ENCODE assay signal across 21 cellular contexts in genomic region chr2:151914989-151915628, GRCh38.
"Had no signal": no experiment of that assay in that cellular context is flagged by ENCODE, and none has a peak within 500 bp of the region (broad histone marks: within the 10 kb centered on the region; RNA-seq: fewer than 3 reads in every experiment).

No MANE protein-coding gene starts in this region.

- H3K4me1 ChIP-seq: breast epithelium, foreskin keratinocyte, pancreas, psoas muscle had no signal

- H3K27me3 ChIP-seq: breast epithelium, esophagus muscularis mucosa, heart right ventricle, pancreas, suprapubic skin, tibial artery had no signal

- ATAC-seq: activated naive CD4-positive, alpha-beta T cell treated with anti-CD3 and anti-CD28 coated beads, Interleukin-2, amount 50 U/mL, for 72 hours; activated T-cell treated with anti-CD3 and anti-CD28 coated beads, Interleukin-2, amount 50 U/mL, for 4 hours; foreskin keratinocyte; left lobe of liver; lower lobe of right lung; pancreas; psoas muscle had no signal

- H3K36me3 ChIP-seq: breast epithelium, esophagus muscularis mucosa, heart right ventricle, lower lobe of right lung, pancreas, suprapubic skin, tibial artery had no signal

- H3K9me3 Mint-ChIP-seq: activated CD4-positive, alpha-beta memory T cell treated with anti-CD3 and anti-CD28 coated beads for 36 hours; activated T-cell treated with anti-CD3 and anti-CD28 coated beads, Interleukin-2, amount 50 U/mL, for 4 hours had no signal

- H3K36me3 Mint-ChIP-seq: activated CD4-positive, alpha-beta memory T cell treated with anti-CD3 and anti-CD28 coated beads for 36 hours; activated naive CD4-positive, alpha-beta T cell treated with anti-CD3 and anti-CD28 coated beads, Interleukin-2, amount 50 U/mL, for 72 hours had no signal

- H3K27ac Mint-ChIP-seq: activated CD4-positive, alpha-beta memory T cell treated with anti-CD3 and anti-CD28 coated beads for 36 hours; activated CD4-positive, alpha-beta T cell treated with anti-CD3 and anti-CD28 coated beads, Interleukin-2, amount 10 ng/mL, durations not matched to agents 24 days and 14 days; activated naive CD4-positive, alpha-beta T cell treated with anti-CD3 and anti-CD28 coated beads, Interleukin-2, amount 50 U/mL, for 72 hours; activated T-helper 2 cell treated with anti-CD3 and anti-CD28 coated beads, Interferon-gamma antibody, Interleukin-2, Interleukin-4, amounts not matched to agents 10 μg/mL and 5 μg/mL and 100 μg/mL, durations not matched to agents 14 hours and 24 hours and 36 hours; nephron progenitor cell had no signal

- H3K9me3 ChIP-seq: breast epithelium, esophagus muscularis mucosa, lower lobe of right lung, pancreas, psoas muscle, suprapubic skin, tibial artery had no signal

- H3K27ac ChIP-seq: breast epithelium, esophagus muscularis mucosa, foreskin keratinocyte, heart right ventricle, lower lobe of right lung, pancreas, psoas muscle, suprapubic skin, tibial artery, VCaP had no signal

- H3K4me3 Mint-ChIP-seq: activated CD4-positive, alpha-beta memory T cell treated with anti-CD3 and anti-CD28 coated beads for 36 hours; activated CD4-positive, alpha-beta T cell treated with anti-CD3 and anti-CD28 coated beads, Interleukin-2, amount 10 ng/mL, durations not matched to agents 24 days and 14 days; activated T-cell treated with anti-CD3 and anti-CD28 coated beads, Interleukin-2, amount 50 U/mL, for 4 hours; nephron progenitor cell had no signal

- H3K4me3 ChIP-seq: breast epithelium, esophagus muscularis mucosa, heart right ventricle, lower lobe of right lung, pancreas, psoas muscle, suprapubic skin, tibial artery had no signal

- DNase-seq: activated CD4-positive, alpha-beta memory T cell treated with anti-CD3 and anti-CD28 coated beads for 36 hours; activated CD4-positive, alpha-beta T cell treated with anti-CD3 and anti-CD28 coated beads, Interleukin-2, amount 10 ng/mL, durations not matched to agents 24 days and 14 days; activated CD4-positive, CD25-positive, alpha-beta regulatory T cell treated with anti-CD3 and anti-CD28 coated beads, Interleukin-2, amount 50 U/mL, for 72 hours; activated T-cell treated with anti-CD3 and anti-CD28 coated beads, Interleukin-2, amount 50 U/mL, for 4 hours; central memory CD4-positive, alpha-beta T cell; foreskin keratinocyte; nephron progenitor cell; pancreas; psoas muscle; stimulated activated naive CD4-positive, alpha-beta T cell; T-helper 9 cell; tibial artery had no signal

- H3K4me1 Mint-ChIP-seq: activated CD4-positive, alpha-beta T cell treated with anti-CD3 and anti-CD28 coated beads, Interleukin-2, amount 10 ng/mL, durations not matched to agents 24 days and 14 days had no signal
